1 cellular context compared by ENCODE assay signal in the genomic region with DNA sequence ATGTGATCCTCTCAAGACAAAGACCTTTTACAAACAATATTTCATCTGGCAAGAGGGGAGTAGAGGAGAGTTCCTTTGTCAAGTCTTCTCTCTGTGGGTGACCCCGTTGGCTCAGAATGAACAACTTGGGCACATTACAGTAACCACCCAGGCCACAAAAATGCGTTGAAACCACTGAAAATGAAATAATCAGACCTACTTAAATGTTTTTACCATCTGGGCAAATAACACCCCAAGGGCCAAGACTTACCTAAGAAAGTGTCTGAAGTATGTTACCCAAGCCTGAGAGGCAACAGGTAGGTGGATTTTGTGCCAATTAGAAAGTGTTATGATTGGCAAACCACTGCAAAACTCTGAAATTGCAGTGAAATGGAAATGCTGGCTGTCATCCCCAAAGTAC.
TF ChIP-seq lines count a peak whose summit lies in the region.

No MANE protein-coding gene starts in this region.

TF ChIP-seq in GM23338, 12 proteins besides CTCF, POLR2A, EP300 and RAD21 (continued from another document):
- TF ChIP-seq, protein P1, sequence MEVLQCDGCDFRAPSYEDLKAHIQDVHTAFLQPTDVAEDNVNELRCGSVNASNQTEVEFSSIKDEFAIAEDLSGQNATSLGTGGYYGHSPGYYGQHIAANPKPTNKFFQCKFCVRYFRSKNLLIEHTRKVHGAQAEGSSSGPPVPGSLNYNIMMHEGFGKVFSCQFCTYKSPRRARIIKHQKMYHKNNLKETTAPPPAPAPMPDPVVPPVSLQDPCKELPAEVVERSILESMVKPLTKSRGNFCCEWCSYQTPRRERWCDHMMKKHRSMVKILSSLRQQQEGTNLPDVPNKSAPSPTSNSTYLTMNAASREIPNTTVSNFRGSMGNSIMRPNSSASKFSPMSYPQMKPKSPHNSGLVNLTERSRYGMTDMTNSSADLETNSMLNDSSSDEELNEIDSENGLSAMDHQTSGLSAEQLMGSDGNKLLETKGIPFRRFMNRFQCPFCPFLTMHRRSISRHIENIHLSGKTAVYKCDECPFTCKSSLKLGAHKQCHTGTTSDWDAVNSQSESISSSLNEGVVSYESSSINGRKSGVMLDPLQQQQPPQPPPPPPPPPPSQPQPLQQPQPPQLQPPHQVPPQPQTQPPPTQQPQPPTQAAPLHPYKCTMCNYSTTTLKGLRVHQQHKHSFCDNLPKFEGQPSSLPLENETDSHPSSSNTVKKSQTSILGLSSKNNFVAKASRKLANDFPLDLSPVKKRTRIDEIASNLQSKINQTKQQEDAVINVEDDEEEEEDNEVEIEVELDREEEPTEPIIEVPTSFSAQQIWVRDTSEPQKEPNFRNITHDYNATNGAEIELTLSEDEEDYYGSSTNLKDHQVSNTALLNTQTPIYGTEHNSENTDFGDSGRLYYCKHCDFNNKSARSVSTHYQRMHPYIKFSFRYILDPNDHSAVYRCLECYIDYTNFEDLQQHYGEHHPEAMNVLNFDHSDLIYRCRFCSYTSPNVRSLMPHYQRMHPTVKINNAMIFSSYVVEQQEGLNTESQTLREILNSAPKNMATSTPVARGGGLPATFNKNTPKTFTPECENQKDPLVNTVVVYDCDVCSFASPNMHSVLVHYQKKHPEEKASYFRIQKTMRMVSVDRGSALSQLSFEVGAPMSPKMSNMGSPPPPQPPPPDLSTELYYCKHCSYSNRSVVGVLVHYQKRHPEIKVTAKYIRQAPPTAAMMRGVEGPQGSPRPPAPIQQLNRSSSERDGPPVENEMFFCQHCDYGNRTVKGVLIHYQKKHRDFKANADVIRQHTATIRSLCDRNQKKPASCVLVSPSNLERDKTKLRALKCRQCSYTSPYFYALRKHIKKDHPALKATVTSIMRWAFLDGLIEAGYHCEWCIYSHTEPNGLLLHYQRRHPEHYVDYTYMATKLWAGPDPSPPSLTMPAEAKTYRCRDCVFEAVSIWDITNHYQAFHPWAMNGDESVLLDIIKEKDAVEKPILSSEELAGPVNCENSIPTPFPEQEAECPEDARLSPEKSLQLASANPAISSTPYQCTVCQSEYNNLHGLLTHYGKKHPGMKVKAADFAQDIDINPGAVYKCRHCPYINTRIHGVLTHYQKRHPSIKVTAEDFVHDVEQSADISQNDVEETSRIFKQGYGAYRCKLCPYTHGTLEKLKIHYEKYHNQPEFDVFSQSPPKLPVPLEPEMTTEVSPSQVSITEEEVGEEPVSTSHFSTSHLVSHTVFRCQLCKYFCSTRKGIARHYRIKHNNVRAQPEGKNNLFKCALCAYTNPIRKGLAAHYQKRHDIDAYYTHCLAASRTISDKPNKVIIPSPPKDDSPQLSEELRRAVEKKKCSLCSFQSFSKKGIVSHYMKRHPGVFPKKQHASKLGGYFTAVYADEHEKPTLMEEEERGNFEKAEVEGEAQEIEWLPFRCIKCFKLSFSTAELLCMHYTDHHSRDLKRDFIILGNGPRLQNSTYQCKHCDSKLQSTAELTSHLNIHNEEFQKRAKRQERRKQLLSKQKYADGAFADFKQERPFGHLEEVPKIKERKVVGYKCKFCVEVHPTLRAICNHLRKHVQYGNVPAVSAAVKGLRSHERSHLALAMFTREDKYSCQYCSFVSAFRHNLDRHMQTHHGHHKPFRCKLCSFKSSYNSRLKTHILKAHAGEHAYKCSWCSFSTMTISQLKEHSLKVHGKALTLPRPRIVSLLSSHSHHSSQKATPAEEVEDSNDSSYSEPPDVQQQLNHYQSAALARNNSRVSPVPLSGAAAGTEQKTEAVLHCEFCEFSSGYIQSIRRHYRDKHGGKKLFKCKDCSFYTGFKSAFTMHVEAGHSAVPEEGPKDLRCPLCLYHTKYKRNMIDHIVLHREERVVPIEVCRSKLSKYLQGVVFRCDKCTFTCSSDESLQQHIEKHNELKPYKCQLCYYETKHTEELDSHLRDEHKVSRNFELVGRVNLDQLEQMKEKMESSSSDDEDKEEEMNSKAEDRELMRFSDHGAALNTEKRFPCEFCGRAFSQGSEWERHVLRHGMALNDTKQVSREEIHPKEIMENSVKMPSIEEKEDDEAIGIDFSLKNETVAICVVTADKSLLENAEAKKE (CRISPR knock-in tag; IDR thresholded peaks at IDR 0.05) = no peak
- TF ChIP-seq STAT1 (IDR thresholded peaks at IDR 0.05; ENCODE audit: unreplicated experiment) (no peak), EZH2 (IDR thresholded peaks at IDR 0.05; ENCODE audit: low read depth, unreplicated experiment) (no peak)
- TF ChIP-seq, protein P2, sequence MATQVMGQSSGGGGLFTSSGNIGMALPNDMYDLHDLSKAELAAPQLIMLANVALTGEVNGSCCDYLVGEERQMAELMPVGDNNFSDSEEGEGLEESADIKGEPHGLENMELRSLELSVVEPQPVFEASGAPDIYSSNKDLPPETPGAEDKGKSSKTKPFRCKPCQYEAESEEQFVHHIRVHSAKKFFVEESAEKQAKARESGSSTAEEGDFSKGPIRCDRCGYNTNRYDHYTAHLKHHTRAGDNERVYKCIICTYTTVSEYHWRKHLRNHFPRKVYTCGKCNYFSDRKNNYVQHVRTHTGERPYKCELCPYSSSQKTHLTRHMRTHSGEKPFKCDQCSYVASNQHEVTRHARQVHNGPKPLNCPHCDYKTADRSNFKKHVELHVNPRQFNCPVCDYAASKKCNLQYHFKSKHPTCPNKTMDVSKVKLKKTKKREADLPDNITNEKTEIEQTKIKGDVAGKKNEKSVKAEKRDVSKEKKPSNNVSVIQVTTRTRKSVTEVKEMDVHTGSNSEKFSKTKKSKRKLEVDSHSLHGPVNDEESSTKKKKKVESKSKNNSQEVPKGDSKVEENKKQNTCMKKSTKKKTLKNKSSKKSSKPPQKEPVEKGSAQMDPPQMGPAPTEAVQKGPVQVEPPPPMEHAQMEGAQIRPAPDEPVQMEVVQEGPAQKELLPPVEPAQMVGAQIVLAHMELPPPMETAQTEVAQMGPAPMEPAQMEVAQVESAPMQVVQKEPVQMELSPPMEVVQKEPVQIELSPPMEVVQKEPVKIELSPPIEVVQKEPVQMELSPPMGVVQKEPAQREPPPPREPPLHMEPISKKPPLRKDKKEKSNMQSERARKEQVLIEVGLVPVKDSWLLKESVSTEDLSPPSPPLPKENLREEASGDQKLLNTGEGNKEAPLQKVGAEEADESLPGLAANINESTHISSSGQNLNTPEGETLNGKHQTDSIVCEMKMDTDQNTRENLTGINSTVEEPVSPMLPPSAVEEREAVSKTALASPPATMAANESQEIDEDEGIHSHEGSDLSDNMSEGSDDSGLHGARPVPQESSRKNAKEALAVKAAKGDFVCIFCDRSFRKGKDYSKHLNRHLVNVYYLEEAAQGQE (IDR thresholded peaks at IDR 0.05; ENCODE audit: unreplicated experiment) = no peak
